39 cellular contexts compared by ENCODE assay signal in genomic region chr4:87608229-87608628, GRCh38. TPM values are rescaled to one million over a fixed set of nuclear protein-coding genes. Genes with fewer than 3 reads are reported as not detected.
"Had no signal": no experiment of that assay in that cellular context is flagged by ENCODE, and none has a peak within 500 bp of the region (broad histone marks: within the 10 kb centered on the region; RNA-seq: fewer than 3 reads in every experiment).

TSS of gene DSPP (plus strand) at chr4:87608529. CDS start at chr4:87610909, 2,380 bp downstream.

- H3K27me3 ChIP-seq: MG63 had no signal

- H3K27ac ChIP-seq: KMS-11 had no signal

- H3K36me3 ChIP-seq: MG63 had no signal

- H3K9me3 ChIP-seq: MG63 had no signal

- H3K4me3 ChIP-seq: MG63 had no signal

- H3K9ac ChIP-seq: KMS-11 had no signal

- DNase-seq: Karpas-422, Kasumi-1, KG1, MG63, MM.1S, MV-4-11, NCI-H1048, NCI-H1092, NCI-H1092 treated with DMSO at 0.1 percent for 48 hours, NCI-H1105, NCI-H1105 treated with DMSO at 0.1 percent for 48 hours, NCI-H1417, NCI-H1417 treated with DMSO at 0.1 percent for 48 hours, NCI-H1436, NCI-H1436 treated with DMSO at 0.1 percent for 48 hours, NCI-H146, NCI-H1694, NCI-H1694 treated with DMSO at 0.1 percent for 48 hours, NCI-H187, NCI-H187 treated with DMSO at 0.1 percent for 48 hours, NCI-H1930, NCI-H2029, NCI-H2029 treated with DMSO at 0.1 percent for 48 hours, NCI-H2081, NCI-H2081 treated with DMSO at 0.1 percent for 48 hours, NCI-H2107, NCI-H2171, NCI-H2171 treated with DMSO at 0.1 percent for 48 hours, NCI-H2227 treated with DMSO at 0.1 percent for 48 hours, NCI-H226, NCI-H345, NCI-H446, NCI-H446 treated with DMSO at 0.1 percent for 48 hours, NCI-H510A had no signal

- H3K4me2 ChIP-seq: KMS-11 had no signal

RNA-seq across cellular contexts. Expression of gene DSPP, which starts in this region (rescaled TPM):
- total RNA-seq: LHCN-M2, M059J, MCF 10A, NCI-H460 had no signal
